ENCODE assay signal across 17 cellular contexts in genomic region chr4:112173593-112174559, GRCh38. TPM values are rescaled to one million over a fixed set of nuclear protein-coding genes. Genes with fewer than 3 reads are reported as not detected.
A peak's percentile ranks its signal among the peaks of the same experiment; 100 is the strongest.
DNase-seq lines count a peak whose midpoint lies in the region; ATAC-seq and TF ChIP-seq lines count a peak whose summit lies in the region.
"Had no signal": no experiment of that assay in that cellular context is flagged by ENCODE, and none has a peak within 500 bp of the region (broad histone marks: within the 10 kb centered on the region; RNA-seq: fewer than 3 reads in every experiment).

No MANE protein-coding gene starts in this region.

- no peak overlapping the region for H3K4me2 ChIP-seq in SK-N-SH
- H3K4me2 ChIP-seq: hepatocyte had no signal

- no peak for TF ChIP-seq EP300 in SK-N-SH (IDR thresholded peaks at IDR 0.05; ENCODE audit: borderline replicate concordance in 1 of 2, low read depth in 1 of 2, low read length in 1 of 2)

- H3K27me3 ChIP-seq in SK-N-SH (ENCODE audit: insufficient read depth) = no peaks in the 10 kb centered on the region
- H3K27me3 ChIP-seq in skeletal muscle tissue (ENCODE audit: control insufficient read depth in 3 of 3, insufficient read depth in 3 of 3, low read length in 3 of 3) = no peaks in the 10 kb centered on the region
- no peaks in the 10 kb centered on the region for H3K27me3 ChIP-seq in effector memory CD4-positive, alpha-beta T cell (replicated peaks; ENCODE audit: control insufficient read depth, insufficient read depth, low read length, poor library complexity, severe bottlenecking)
- H3K27me3 ChIP-seq: adrenal gland, hepatocyte had no signal

- H4K20me1 ChIP-seq in SK-N-SH (ENCODE audit: insufficient read depth) = no peaks in the 10 kb centered on the region

- H3K27ac ChIP-seq in SK-N-SH (ENCODE audit: low read depth in 2 of 2, low read length in 1 of 2) = no peak overlapping the region
- H3K27ac ChIP-seq in skeletal muscle tissue (ENCODE audit: low read depth, low read length) = peak overlapping the region; percentile 4
- no peak overlapping the region for H3K27ac ChIP-seq in effector memory CD4-positive, alpha-beta T cell (ENCODE audit: insufficient read depth, low read length, poor library complexity, severe bottlenecking)
- H3K27ac ChIP-seq: 22Rv1, adrenal gland, hepatocyte had no signal

- ATAC-seq in SK-N-SH treated with all-trans-retinoic acid at 6 μM for 48 hours = no peak

- H3K9me2 ChIP-seq in SK-N-SH = no peaks in the 10 kb centered on the region

- POLR2A ChIA-PET in SK-N-SH (lab: Yijun Ruan, JAX) = no interaction called here

- DNase-seq in SK-N-SH = no peak
- peak; percentile 40 for DNase-seq in NCI-H460 (ENCODE audit: extremely low read depth, low read depth)
- DNase-seq in foreskin fibroblast = peak; percentile 36 to 64
- DNase-seq in effector memory CD4-positive, alpha-beta T cell = no peak
- no peak for DNase-seq in NCI-H187 (lab: John Stamatoyannopoulos, UW)
- DNase-seq in NK-92 treated with Interleukin-12 subunit alpha and Interleukin-12 subunit beta, amount 100 ng/mL, for 24 hours (lab: John Stamatoyannopoulos, UW) = no peak
- DNase-seq: activated CD4-positive, alpha-beta T cell treated with anti-CD3 and anti-CD28 coated beads, Interleukin-2, amount 10 ng/mL, durations not matched to agents 7 days and 5 days; activated T-cell treated with anti-CD3 and anti-CD28 coated beads, Interleukin-2, amount 50 U/mL, for 48 hours; adrenal gland; CD4-positive, CD25-positive, alpha-beta regulatory T cell; left cardiac atrium; posterior cingulate gyrus; substantia nigra had no signal

- no peak for TF ChIP-seq CTCF in SK-N-SH (IDR thresholded peaks at IDR 0.05)
- TF ChIP-seq CTCF in foreskin fibroblast (IDR thresholded peaks at IDR 0.05; ENCODE audit: low read depth, low read length) = no peak

- peak overlapping the region; percentile 27 for H2AFZ ChIP-seq in SK-N-SH (ENCODE audit: low read depth)
- H2AFZ ChIP-seq: hepatocyte had no signal

- H3K36me3 ChIP-seq in SK-N-SH (replicated peaks in 1 of 2; ENCODE audit: control insufficient read depth in 1 of 2, insufficient read depth in 2 of 2, low read length in 1 of 2) (no peaks in the 10 kb centered on the region), skeletal muscle tissue (ENCODE audit: control insufficient read depth in 3 of 3, insufficient read depth in 3 of 3, low read length in 3 of 3) (no peaks in the 10 kb centered on the region)
- no peaks in the 10 kb centered on the region for H3K36me3 ChIP-seq in effector memory CD4-positive, alpha-beta T cell (ENCODE audit: control insufficient read depth, insufficient read depth, low read length)
- H3K36me3 ChIP-seq: adrenal gland had no signal

- H3K4me3 ChIP-seq in SK-N-SH (ENCODE audit: low read depth in 2 of 2, low read length in 1 of 2) = no peak overlapping the region
- H3K4me3 ChIP-seq in foreskin fibroblast (ENCODE audit: low read depth in 1 of 2, low read length in 2 of 2) = no peak overlapping the region
- H3K4me3 ChIP-seq in skeletal muscle tissue (ENCODE audit: low read length in 3 of 3) = no peak overlapping the region
- H3K4me3 ChIP-seq in effector memory CD4-positive, alpha-beta T cell (ENCODE audit: insufficient read depth, low read depth, low read length, poor library complexity, severe bottlenecking) = no peak overlapping the region
- H3K4me3 ChIP-seq: adrenal gland, hepatocyte had no signal

- no peaks in the 10 kb centered on the region for H3K79me2 ChIP-seq in SK-N-SH (ENCODE audit: insufficient read depth)
- H3K79me2 ChIP-seq: hepatocyte had no signal

- H3F3A ChIP-seq in SK-N-SH (replicated peaks; ENCODE audit: insufficient read depth) = no peaks in the 10 kb centered on the region

- H3K4me1 ChIP-seq in SK-N-SH (ENCODE audit: control insufficient read depth in 1 of 2, insufficient read depth in 2 of 2, low read depth in 1 of 2, low read length in 1 of 2) = no peaks in the 10 kb centered on the region; a peak in 1 of 4 replicates
- H3K4me1 ChIP-seq in skeletal muscle tissue (ENCODE audit: control insufficient read depth in 3 of 3, insufficient read depth in 3 of 3, low read length in 3 of 3) = peaks cover 0 to 6% (median 5%) of the 10 kb centered on the region in 3 donors
- H3K4me1 ChIP-seq in effector memory CD4-positive, alpha-beta T cell (ENCODE audit: control insufficient read depth, insufficient read depth, low read length, poor library complexity, severe bottlenecking) = peaks cover 11% of the 10 kb centered on the region

- no peak overlapping the region for H3K9ac ChIP-seq in SK-N-SH
- H3K9ac ChIP-seq in skeletal muscle tissue (ENCODE audit: low read depth in 1 of 3, low read length in 3 of 3) = peak overlapping the region in 1 of 3 donors; percentile 18

- no peak for TF ChIP-seq RAD21 in SK-N-SH (IDR thresholded peaks at IDR 0.05; ENCODE audit: low read length)

- CTCF ChIA-PET in SK-N-SH (lab: Yijun Ruan, JAX) = interaction anchor here (1.5 kb wide), 1 partner anchor 40 kb away, joined by 4 read pairs; no protein-coding TSS in a partner anchor

- 86% methylated on average over 7 of the region's 8 CpGs for WGBS in SK-N-SH (ENCODE audit: low lambda C conversion rate)

- H3K9me3 ChIP-seq in SK-N-SH (no peaks in the 10 kb centered on the region), skeletal muscle tissue (ENCODE audit: control insufficient read depth in 3 of 3, low read length in 3 of 3) (no peaks in the 10 kb centered on the region)
- H3K9me3 ChIP-seq in effector memory CD4-positive, alpha-beta T cell (ENCODE audit: control insufficient read depth, low read length) = no peaks in the 10 kb centered on the region
- H3K9me3 ChIP-seq: adrenal gland had no signal

TF ChIP-seq in SK-N-SH, 30 proteins besides CTCF, POLR2A, EP300 and RAD21 (continues in another document):
- TF ChIP-seq TEAD4 (IDR thresholded peaks at IDR 0.05; ENCODE audit: borderline replicate concordance, insufficient read depth) (no peak), RXRA (IDR thresholded peaks at IDR 0.05; ENCODE audit: borderline replicate concordance, low read depth) (no peak)
- TF ChIP-seq, protein P1, sequence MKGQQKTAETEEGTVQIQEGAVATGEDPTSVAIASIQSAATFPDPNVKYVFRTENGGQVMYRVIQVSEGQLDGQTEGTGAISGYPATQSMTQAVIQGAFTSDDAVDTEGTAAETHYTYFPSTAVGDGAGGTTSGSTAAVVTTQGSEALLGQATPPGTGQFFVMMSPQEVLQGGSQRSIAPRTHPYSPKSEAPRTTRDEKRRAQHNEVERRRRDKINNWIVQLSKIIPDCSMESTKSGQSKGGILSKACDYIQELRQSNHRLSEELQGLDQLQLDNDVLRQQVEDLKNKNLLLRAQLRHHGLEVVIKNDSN (IDR thresholded peaks at IDR 0.05; ENCODE audit: borderline replicate concordance, low read depth) = no peak

TF ChIP-seq in SK-N-SH treated with all-trans-retinoic acid at 6 μM for 48 hours, 23 proteins besides CTCF, POLR2A, EP300 and RAD21 (continues in another document):
- no peak for TF ChIP-seq PPARA (CRISPR knock-in tag; IDR thresholded peaks at IDR 0.05; ENCODE audit: borderline replicate concordance)
- no peak for TF ChIP-seq BACH2 (CRISPR knock-in tag; IDR thresholded peaks at IDR 0.05; ENCODE audit: borderline replicate concordance)
- TF ChIP-seq ARNTL (CRISPR knock-in tag; IDR thresholded peaks at IDR 0.05; ENCODE audit: borderline replicate concordance, low read depth) = no peak
- no peak for TF ChIP-seq RARB (CRISPR knock-in tag; IDR thresholded peaks at IDR 0.05)
- TF ChIP-seq ESRRG (CRISPR knock-in tag; IDR thresholded peaks at IDR 0.05) = no peak
- TF ChIP-seq CSDC2 (CRISPR knock-in tag; IDR thresholded peaks at IDR 0.05) = no peak
- no peak for TF ChIP-seq ZFP3 (CRISPR knock-in tag; IDR thresholded peaks at IDR 0.05)
- no peak for TF ChIP-seq TOX (CRISPR knock-in tag; IDR thresholded peaks at IDR 0.05; ENCODE audit: borderline replicate concordance)
- TF ChIP-seq, protein P2, sequence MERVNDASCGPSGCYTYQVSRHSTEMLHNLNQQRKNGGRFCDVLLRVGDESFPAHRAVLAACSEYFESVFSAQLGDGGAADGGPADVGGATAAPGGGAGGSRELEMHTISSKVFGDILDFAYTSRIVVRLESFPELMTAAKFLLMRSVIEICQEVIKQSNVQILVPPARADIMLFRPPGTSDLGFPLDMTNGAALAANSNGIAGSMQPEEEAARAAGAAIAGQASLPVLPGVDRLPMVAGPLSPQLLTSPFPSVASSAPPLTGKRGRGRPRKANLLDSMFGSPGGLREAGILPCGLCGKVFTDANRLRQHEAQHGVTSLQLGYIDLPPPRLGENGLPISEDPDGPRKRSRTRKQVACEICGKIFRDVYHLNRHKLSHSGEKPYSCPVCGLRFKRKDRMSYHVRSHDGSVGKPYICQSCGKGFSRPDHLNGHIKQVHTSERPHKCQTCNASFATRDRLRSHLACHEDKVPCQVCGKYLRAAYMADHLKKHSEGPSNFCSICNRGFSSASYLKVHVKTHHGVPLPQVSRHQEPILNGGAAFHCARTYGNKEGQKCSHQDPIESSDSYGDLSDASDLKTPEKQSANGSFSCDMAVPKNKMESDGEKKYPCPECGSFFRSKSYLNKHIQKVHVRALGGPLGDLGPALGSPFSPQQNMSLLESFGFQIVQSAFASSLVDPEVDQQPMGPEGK (CRISPR knock-in tag; IDR thresholded peaks at IDR 0.05; ENCODE audit: borderline replicate concordance) = no peak
- no peak for TF ChIP-seq SNAI2 (CRISPR knock-in tag; IDR thresholded peaks at IDR 0.05)

RNA-seq across cellular contexts. Expression of gene FAM241A, which starts 28.6 kb away (rescaled TPM):
- polyA plus RNA-seq in SK-N-SH (2012; rRNA removed) = 0.28 and 0.44 TPM in 2 replicates
- polyA plus RNA-seq in SK-N-SH (2012; cell fraction: cytosol; rRNA removed) = 0.63 and 0.85 TPM in 2 replicates
- polyA plus RNA-seq in SK-N-SH (2012; cell fraction: nucleus; rRNA removed) = 0.32 and 0.35 TPM in 2 replicates
- total RNA-seq in NCI-H460 (2014; rRNA removed; shearing (Covaris generic)) = 6.2 and 7.4 TPM in 2 replicates
- 6.7 and 7.0 TPM in 2 replicates for polyA plus RNA-seq in NCI-H460 (2014; cell fraction: nucleus; rRNA removed)
- 2.1 TPM for total RNA-seq in skeletal muscle tissue

RNA-seq across cellular contexts. Expression of gene AP1AR, which starts 57.7 kb away (rescaled TPM):
- 8.5 and 11.4 TPM in 2 replicates for polyA plus RNA-seq in SK-N-SH (2012; rRNA removed)
- 11.5 and 16.6 TPM in 2 replicates for polyA plus RNA-seq in SK-N-SH (2012; cell fraction: cytosol; rRNA removed)
- polyA plus RNA-seq in SK-N-SH (2012; cell fraction: nucleus; rRNA removed) = 9.7 and 10.1 TPM in 2 replicates
- total RNA-seq in NCI-H460 (2014; rRNA removed; shearing (Covaris generic)) = 44.9 and 47.9 TPM in 2 replicates
- 28.9 and 61.2 TPM in 2 replicates for polyA plus RNA-seq in NCI-H460 (2014; cell fraction: nucleus; rRNA removed)
- 13.0 TPM for total RNA-seq in skeletal muscle tissue

Comparison
In these comparisons a context has a peak if more than half of its experiments do, and no peak if none do; other contexts are left out.
1. DNase-seq: peak in NCI-H460 (single experiment) and foreskin fibroblast (2 of 2); none in SK-N-SH (single experiment), effector memory CD4-positive, alpha-beta T cell (0 of 3), NCI-H187 (0 of 2) and NK-92 treated with Interleukin-12 subunit alpha and Interleukin-12 subunit beta, amount 100 ng/mL, for 24 hours (single experiment).